Comparison of ENCODE assay signal across 1 cellular context in the genomic region with DNA sequence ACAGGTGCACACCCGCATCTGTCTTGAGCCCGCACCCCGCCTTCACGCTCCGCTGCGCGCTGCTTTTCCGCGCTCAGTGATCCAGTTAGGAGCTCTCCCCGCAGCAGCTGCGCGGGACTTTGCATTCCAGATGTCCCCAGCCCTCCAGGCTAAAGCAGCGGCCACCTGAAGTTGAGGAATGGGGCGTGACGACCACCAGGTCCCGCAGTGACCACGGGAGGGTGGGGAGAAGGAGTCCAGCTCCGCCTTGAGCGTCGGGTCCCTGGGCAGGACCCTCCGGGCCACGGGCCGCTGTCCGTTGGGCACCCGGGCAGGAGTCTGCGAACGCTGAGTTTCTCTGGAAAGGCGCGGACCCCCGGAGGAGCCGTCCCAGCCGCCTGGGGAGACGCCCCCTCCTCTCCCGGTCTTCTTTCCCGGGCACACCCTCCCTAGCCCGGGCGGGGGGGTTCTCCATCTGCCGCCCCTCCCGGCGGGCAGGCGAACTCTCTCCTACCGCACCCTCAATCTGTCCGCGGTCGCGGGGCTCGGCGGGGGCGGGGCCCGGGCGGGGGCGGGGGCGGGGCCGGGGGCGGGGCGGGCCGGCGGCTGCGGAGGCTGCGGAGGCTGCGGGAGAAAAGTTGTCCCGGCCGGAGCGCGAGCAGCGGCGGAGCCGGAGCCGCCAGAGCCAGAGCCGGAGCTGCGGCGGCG.
TF ChIP-seq lines count a peak whose summit lies in the region.

A gene (plus strand): TSS at position 612 of the 687 bp plus-strand sequence. CDS start 233 bp downstream, outside the sequence.

TF ChIP-seq in SK-N-SH treated with all-trans-retinoic acid at 6 μM for 48 hours, 23 proteins besides CTCF, POLR2A, EP300 and RAD21 (continued from another document):
- TF ChIP-seq, protein P1, sequence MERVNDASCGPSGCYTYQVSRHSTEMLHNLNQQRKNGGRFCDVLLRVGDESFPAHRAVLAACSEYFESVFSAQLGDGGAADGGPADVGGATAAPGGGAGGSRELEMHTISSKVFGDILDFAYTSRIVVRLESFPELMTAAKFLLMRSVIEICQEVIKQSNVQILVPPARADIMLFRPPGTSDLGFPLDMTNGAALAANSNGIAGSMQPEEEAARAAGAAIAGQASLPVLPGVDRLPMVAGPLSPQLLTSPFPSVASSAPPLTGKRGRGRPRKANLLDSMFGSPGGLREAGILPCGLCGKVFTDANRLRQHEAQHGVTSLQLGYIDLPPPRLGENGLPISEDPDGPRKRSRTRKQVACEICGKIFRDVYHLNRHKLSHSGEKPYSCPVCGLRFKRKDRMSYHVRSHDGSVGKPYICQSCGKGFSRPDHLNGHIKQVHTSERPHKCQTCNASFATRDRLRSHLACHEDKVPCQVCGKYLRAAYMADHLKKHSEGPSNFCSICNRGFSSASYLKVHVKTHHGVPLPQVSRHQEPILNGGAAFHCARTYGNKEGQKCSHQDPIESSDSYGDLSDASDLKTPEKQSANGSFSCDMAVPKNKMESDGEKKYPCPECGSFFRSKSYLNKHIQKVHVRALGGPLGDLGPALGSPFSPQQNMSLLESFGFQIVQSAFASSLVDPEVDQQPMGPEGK (CRISPR knock-in tag; IDR thresholded peaks at IDR 0.05; ENCODE audit: borderline replicate concordance): no peak
- TF ChIP-seq OSR1 (CRISPR knock-in tag; IDR thresholded peaks at IDR 0.05) (no peak), ZFP3 (CRISPR knock-in tag; IDR thresholded peaks at IDR 0.05) (no peak), ISL1 (CRISPR knock-in tag; IDR thresholded peaks at IDR 0.05) (no peak), SNAI2 (CRISPR knock-in tag; IDR thresholded peaks at IDR 0.05) (no peak), TCF4 (CRISPR knock-in tag; IDR thresholded peaks at IDR 0.05; ENCODE audit: borderline replicate concordance) (no peak), ZNF8 (CRISPR knock-in tag; IDR thresholded peaks at IDR 0.05) (no peak), ZFP30 (CRISPR knock-in tag; IDR thresholded peaks at IDR 0.05) (no peak), RARB (CRISPR knock-in tag; IDR thresholded peaks at IDR 0.05) (no peak), ZNF70 (CRISPR knock-in tag; IDR thresholded peaks at IDR 0.05) (no peak)
- TF ChIP-seq, protein P2, sequence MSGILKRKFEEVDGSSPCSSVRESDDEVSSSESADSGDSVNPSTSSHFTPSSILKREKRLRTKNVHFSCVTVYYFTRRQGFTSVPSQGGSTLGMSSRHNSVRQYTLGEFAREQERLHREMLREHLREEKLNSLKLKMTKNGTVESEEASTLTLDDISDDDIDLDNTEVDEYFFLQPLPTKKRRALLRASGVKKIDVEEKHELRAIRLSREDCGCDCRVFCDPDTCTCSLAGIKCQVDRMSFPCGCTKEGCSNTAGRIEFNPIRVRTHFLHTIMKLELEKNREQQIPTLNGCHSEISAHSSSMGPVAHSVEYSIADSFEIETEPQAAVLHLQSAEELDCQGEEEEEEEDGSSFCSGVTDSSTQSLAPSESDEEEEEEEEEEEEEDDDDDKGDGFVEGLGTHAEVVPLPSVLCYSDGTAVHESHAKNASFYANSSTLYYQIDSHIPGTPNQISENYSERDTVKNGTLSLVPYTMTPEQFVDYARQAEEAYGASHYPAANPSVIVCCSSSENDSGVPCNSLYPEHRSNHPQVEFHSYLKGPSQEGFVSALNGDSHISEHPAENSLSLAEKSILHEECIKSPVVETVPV (CRISPR knock-in tag; IDR thresholded peaks at IDR 0.05): no peak
- TF ChIP-seq, protein P3, sequence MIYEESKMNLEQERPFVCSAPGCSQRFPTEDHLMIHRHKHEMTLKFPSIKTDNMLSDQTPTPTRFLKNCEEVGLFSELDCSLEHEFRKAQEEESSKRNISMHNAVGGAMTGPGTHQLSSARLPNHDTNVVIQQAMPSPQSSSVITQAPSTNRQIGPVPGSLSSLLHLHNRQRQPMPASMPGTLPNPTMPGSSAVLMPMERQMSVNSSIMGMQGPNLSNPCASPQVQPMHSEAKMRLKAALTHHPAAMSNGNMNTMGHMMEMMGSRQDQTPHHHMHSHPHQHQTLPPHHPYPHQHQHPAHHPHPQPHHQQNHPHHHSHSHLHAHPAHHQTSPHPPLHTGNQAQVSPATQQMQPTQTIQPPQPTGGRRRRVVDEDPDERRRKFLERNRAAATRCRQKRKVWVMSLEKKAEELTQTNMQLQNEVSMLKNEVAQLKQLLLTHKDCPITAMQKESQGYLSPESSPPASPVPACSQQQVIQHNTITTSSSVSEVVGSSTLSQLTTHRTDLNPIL (CRISPR knock-in tag; IDR thresholded peaks at IDR 0.05; ENCODE audit: low read depth): no peak
